ENCODE assay signal across 1 cellular context in genomic region chr17:58184308-58184985, GRCh38.
A peak's percentile ranks its signal among the peaks of the same experiment; 100 is the strongest.
TF ChIP-seq lines count a peak whose summit lies in the region.

No MANE protein-coding gene starts in this region.

TF ChIP-seq in K562, 482 proteins besides CTCF, POLR2A, EP300 and RAD21 (continued from another document and continues in another):
- TF ChIP-seq E4F1 (CRISPR knock-in tag; IDR thresholded peaks at IDR 0.05; ENCODE audit: borderline replicate concordance) (no peak), FOSL1 (tag; conservative IDR thresholded peaks at IDR 0.05) (peak; percentile 82), SMARCE1 (IDR thresholded peaks at IDR 0.05) (peak; percentile 27; the same call in 1 of the 2 replicates), MCM7 (IDR thresholded peaks at IDR 0.05) (no peak), MBD1 (CRISPR knock-in tag; IDR thresholded peaks at IDR 0.05) (no peak), ZC3H11A (IDR thresholded peaks at IDR 0.05; ENCODE audit: low read depth, low read length) (no peak), CEBPB (tag; IDR thresholded peaks at IDR 0.05) (no peak), BHLHE40 (IDR thresholded peaks at IDR 0.05; ENCODE audit: low read length) (no peak), ZC3H8 (IDR thresholded peaks at IDR 0.05) (no peak), THAP12 (CRISPR knock-in tag; IDR thresholded peaks at IDR 0.05) (no peak), HDAC1 (IDR thresholded peaks at IDR 0.05) (no peak), CREB3 (tag; conservative IDR thresholded peaks at IDR 0.05; ENCODE audit: low read depth) (0 out of 2 replicates have a peak, but pooled peaks have one; percentile 18), MYC (IDR thresholded peaks at IDR 0.05; ENCODE audit: low read depth, low read length) (peak; percentile 70), MYC (CRISPR knock-in tag; IDR thresholded peaks at IDR 0.05; ENCODE audit: borderline replicate concordance, low read depth) (no peak), ZNF766 (CRISPR knock-in tag; conservative IDR thresholded peaks at IDR 0.05) (peak; percentile 57; the same call in 1 of the 2 replicates), SP1 (CRISPR knock-in tag; IDR thresholded peaks at IDR 0.05) (no peak), ZZZ3 (IDR thresholded peaks at IDR 0.05) (no peak), CREB3L1 (IDR thresholded peaks at IDR 0.05; ENCODE audit: borderline replicate concordance, low read depth) (peak; percentile 34; the same call in 1 of the 2 replicates), BRCA1 (IDR thresholded peaks at IDR 0.05) (no peak), BRCA1 (CRISPR knock-in tag; IDR thresholded peaks at IDR 0.05) (no peak), NR1H2 (CRISPR knock-in tag; IDR thresholded peaks at IDR 0.05) (no peak), DPF2 (IDR thresholded peaks at IDR 0.05) (no peak), ZFP91 (CRISPR knock-in tag; IDR thresholded peaks at IDR 0.05) (no peak), ZNF655 (CRISPR knock-in tag; IDR thresholded peaks at IDR 0.05) (no peak), NR0B1 (IDR thresholded peaks at IDR 0.05; ENCODE audit: partially characterized antibody) (no peak), ZNF609 (CRISPR knock-in tag; IDR thresholded peaks at IDR 0.05; ENCODE audit: borderline replicate concordance) (no peak), CBFB (CRISPR knock-in tag; IDR thresholded peaks at IDR 0.05) (no peak), ZNF212 (CRISPR knock-in tag; IDR thresholded peaks at IDR 0.05) (no peak), TFAP4 (CRISPR knock-in tag; IDR thresholded peaks at IDR 0.05; ENCODE audit: borderline replicate concordance) (0 out of 2 replicates have a peak, but pooled peaks have one; percentile 36), GTF2B (IDR thresholded peaks at IDR 0.05; ENCODE audit: extremely low read depth, insufficient read length) (no peak), POLR2G (IDR thresholded peaks at IDR 0.05; ENCODE audit: low read depth, low read length) (no peak), NFATC3 (IDR thresholded peaks at IDR 0.05) (no peak), ZNF12 (CRISPR knock-in tag; IDR thresholded peaks at IDR 0.05) (no peak), MEF2D (tag; conservative IDR thresholded peaks at IDR 0.05; ENCODE audit: low read depth) (no peak; the same call in 1 of the 2 replicates), GABPA (tag; conservative IDR thresholded peaks at IDR 0.05; ENCODE audit: low read depth) (no peak), ZBTB5 (IDR thresholded peaks at IDR 0.05) (no peak), ZNF57 (CRISPR knock-in tag; IDR thresholded peaks at IDR 0.05) (no peak), RBM17 (IDR thresholded peaks at IDR 0.05; ENCODE audit: borderline replicate concordance, low read depth, low read length) (no peak)
